8 cellular contexts compared by ENCODE assay signal in the genomic region with DNA sequence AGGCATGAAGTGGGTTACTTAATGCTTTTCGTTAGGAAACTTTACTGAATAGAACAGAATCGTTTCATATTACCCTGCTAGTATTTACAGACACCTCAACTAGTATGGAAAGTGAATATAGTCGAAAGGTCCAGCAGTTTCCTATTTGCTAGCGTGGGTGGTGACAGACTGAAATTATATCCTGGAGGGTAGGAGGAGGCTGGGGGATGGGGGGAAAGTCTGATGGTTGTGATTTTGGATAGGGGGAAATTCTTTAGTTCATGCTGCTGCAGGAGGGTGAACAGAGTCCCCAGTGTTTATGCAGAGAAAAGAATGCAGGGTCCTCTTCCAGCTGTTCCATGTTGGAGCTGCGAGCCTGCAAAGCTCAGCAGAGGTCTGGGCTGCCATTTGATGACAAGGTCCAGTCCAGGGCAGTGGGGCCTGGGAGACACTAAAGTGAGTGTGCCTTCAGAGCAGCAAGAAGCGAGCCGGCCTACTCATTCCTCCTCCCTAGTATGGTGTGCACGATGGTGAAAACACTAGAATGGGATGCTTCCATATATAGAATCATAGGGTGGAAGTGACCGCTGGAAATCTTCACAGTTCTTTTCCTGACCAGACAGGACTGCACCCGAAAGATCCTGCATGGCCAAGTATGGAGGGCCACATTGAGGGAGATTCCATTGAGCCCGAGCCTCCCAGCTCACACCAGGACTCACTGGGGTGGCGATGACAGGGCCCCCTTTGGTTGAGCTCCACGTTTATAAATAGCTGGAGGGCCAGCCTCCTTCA. TPM values are rescaled to one million over a fixed set of nuclear protein-coding genes. Genes with fewer than 3 reads are reported as not detected.
DNase-seq lines count a peak whose midpoint lies in the region; ATAC-seq and TF ChIP-seq lines count a peak whose summit lies in the region.

No MANE protein-coding gene starts in this region.

- H3K9me3 ChIP-seq in H9 (ENCODE audit: control insufficient read depth, low read depth, low read length) (no peaks in the 10 kb centered on the region), ascending aorta (peaks cover 0 to 4% of the 10 kb centered on the region in 2 donors), skeletal muscle satellite cell (replicated peaks; ENCODE audit: low read length) (no peaks in the 10 kb centered on the region)

- no peak overlapping the region for H2BK5ac ChIP-seq in H9 (ENCODE audit: insufficient read length, low read length)

- peak overlapping the region; percentile 99 for H3K4me2 ChIP-seq in H9 (ENCODE audit: insufficient read depth, insufficient read length, low read length)
- peak overlapping the region; percentile 96 for H3K4me2 ChIP-seq in skeletal muscle satellite cell (ENCODE audit: low read length)

- H3K14ac ChIP-seq in H9 (ENCODE audit: insufficient read depth, low read length): no peak overlapping the region

- peaks cover 31% of the 10 kb centered on the region for H3K27me3 Mint-ChIP-seq in H9 (ENCODE audit: low read depth)

- peak overlapping the region; percentile 50 to 87 for H3K4me3 ChIP-seq in ascending aorta
- H3K4me3 ChIP-seq in iPS-11a (ENCODE audit: low read depth, low read length): peak overlapping the region; percentile 4
- peak overlapping the region; percentile 80 for H3K4me3 ChIP-seq in skeletal muscle satellite cell (ENCODE audit: low read length)

- WGBS in H9 (ENCODE audit: extremely low coverage, insufficient read length, low lambda C conversion rate): no CpG with 5 or more reads among the region's 13 CpGs

- H3K4me1 ChIP-seq in H9 (ENCODE audit: insufficient read depth, low read length) (no peaks in the 10 kb centered on the region; the same call in 1 of the 2 replicates), ascending aorta (peaks cover 0 to 33% of the 10 kb centered on the region in 2 donors), skeletal muscle satellite cell (ENCODE audit: control insufficient read depth, insufficient read depth, low read length) (peaks cover 41% of the 10 kb centered on the region)

- no peak overlapping the region for H2AFZ ChIP-seq in H9 (ENCODE audit: low read length)

- H3K4me3 Mint-ChIP-seq in H9: peak overlapping the region; percentile 30 to 57; a peak in 4 of 5 replicates

- H2BK12ac ChIP-seq in H9 (ENCODE audit: insufficient read length, low read depth, low read length): no peak overlapping the region

- no peak for DNase-seq in H9
- DNase-seq in ascending aorta (ENCODE audit: low spot score in 2 of 2): peak in 1 of 2 donors; percentile 79
- no peak for DNase-seq in activated CD8-positive, alpha-beta memory T cell treated with anti-CD3 and anti-CD28 coated beads, Interleukin-2, amount 50 U/mL, for 4 hours
- DNase-seq in NCI-H2171 (lab: John Stamatoyannopoulos, UW): no peak
- DNase-seq in NCI-H2171 treated with DMSO at 0.1 percent for 48 hours (lab: John Stamatoyannopoulos, UW): no peak

- H2BK15ac ChIP-seq in H9 (ENCODE audit: low read depth, low read length): no peak overlapping the region

- H4K20me1 ChIP-seq in H9 (ENCODE audit: control insufficient read depth, insufficient read depth, insufficient read length): no peaks in the 10 kb centered on the region

- H3T11ph ChIP-seq in H9 (ENCODE audit: low read length): no peak overlapping the region

- H3K79me2 ChIP-seq in H9 (ENCODE audit: insufficient read depth, low read length): peaks cover 2% of the 10 kb centered on the region; the same call in 1 of the 2 replicates

- no peak overlapping the region for H4K8ac ChIP-seq in H9 (replicated peaks; ENCODE audit: insufficient read length, low read depth, low read length)

- no peaks in the 10 kb centered on the region; the same call in 1 of the 2 replicates for H3K27me3 ChIP-seq in H9 (ENCODE audit: insufficient read depth, low read length)
- no peaks in the 10 kb centered on the region for H3K27me3 ChIP-seq in ascending aorta
- H3K27me3 ChIP-seq in skeletal muscle satellite cell (ENCODE audit: control insufficient read depth, insufficient read depth, low read length): no peaks in the 10 kb centered on the region

- H3K36me3 Mint-ChIP-seq in H9 (ENCODE audit: insufficient read depth in 1 of 3, low read depth in 3 of 3): peaks cover 0 to 3% (median 0%) of the 10 kb centered on the region in 3 experiments; a peak in 2 of 7 replicates

- no peak overlapping the region for H2BK120ac ChIP-seq in H9 (ENCODE audit: low read depth, low read length, poor library complexity, severe bottlenecking)

- no peak overlapping the region for H3K56ac ChIP-seq in H9 (ENCODE audit: insufficient read length, low read depth, low read length)

- no peak overlapping the region for H3K4ac ChIP-seq in H9 (ENCODE audit: low read depth, low read length)

- H3K79me1 ChIP-seq in H9 (ENCODE audit: insufficient read depth, low read depth, low read length, poor library complexity, severe bottlenecking): no peaks in the 10 kb centered on the region

- H3K27ac Mint-ChIP-seq in H9: no peak overlapping the region; a peak in 1 of 7 replicates

- no peak overlapping the region for H4K5ac ChIP-seq in H9 (ENCODE audit: insufficient read length, low read depth, low read length)

- intact Hi-C loops in ascending aorta (cut with DNase I): no loop called here

- no peak overlapping the region for H3K27ac ChIP-seq in H9 (ENCODE audit: insufficient read length, low read depth, low read length)
- H3K27ac ChIP-seq in ascending aorta: peak overlapping the region; percentile 99 to 100

- H3K36me3 ChIP-seq in ascending aorta (peaks cover 0 to 14% of the 10 kb centered on the region in 2 donors), skeletal muscle satellite cell (ENCODE audit: insufficient read depth, low read length) (peaks cover 25% of the 10 kb centered on the region)

- no peak overlapping the region for H2BK20ac ChIP-seq in H9 (ENCODE audit: low read depth, low read length, poor library complexity, severe bottlenecking)

- H3K9ac ChIP-seq in H9 (ENCODE audit: extremely low read depth, insufficient read length, low read length) (no peak overlapping the region), skeletal muscle satellite cell (ENCODE audit: low read depth, low read length) (peak overlapping the region; percentile 95)

- no peak overlapping the region for H3K18ac ChIP-seq in H9 (ENCODE audit: insufficient read length, low read depth, low read length)

- no peak overlapping the region for H4K91ac ChIP-seq in H9 (ENCODE audit: insufficient read length, low read depth, low read length)

- H3K4me1 Mint-ChIP-seq in H9: peaks cover 17 to 19% of the 10 kb centered on the region in 2 experiments

- H3K9me3 Mint-ChIP-seq in H9: peaks cover 0 to 7% of the 10 kb centered on the region in 2 experiments; a peak in 3 of 5 replicates

- no peak overlapping the region for H2AK5ac ChIP-seq in H9 (ENCODE audit: insufficient read length, low read length)

- peaks cover 21% of the 10 kb centered on the region for H3K23me2 ChIP-seq in H9 (ENCODE audit: insufficient read length, low read depth, low read length, poor library complexity, severe bottlenecking)

- TF ChIP-seq CTCF in H9 (conservative IDR thresholded peaks at IDR 0.05): no peak
- no peak for TF ChIP-seq CTCF in ascending aorta (IDR thresholded peaks at IDR 0.05)

- ATAC-seq in HG03521 (IDR thresholded peaks at IDR 0.05; ENCODE audit: unreplicated experiment): no peak

- H3K23ac ChIP-seq in H9 (ENCODE audit: insufficient read length, low read depth, low read length): no peak overlapping the region

RNA-seq across cellular contexts. Expression of a gene that starts 2.1 kb away (rescaled TPM):
- 9.6 and 9.9 TPM in 2 replicates for total RNA-seq in H9 (2021)
- 66.0 TPM for total RNA-seq in ascending aorta
- total RNA-seq in skeletal muscle satellite cell (2012; rRNA removed): 15.7 and 20.3 TPM in 2 replicates

RNA-seq across cellular contexts. Expression of a gene that starts 59.3 kb away (rescaled TPM):
- 19.1 and 23.5 TPM in 2 replicates for total RNA-seq in H9 (2021)
- total RNA-seq in ascending aorta: 1.2 TPM
- total RNA-seq in skeletal muscle satellite cell (2012; rRNA removed): 9.9 and 11.1 TPM in 2 replicates

Comparison
In these comparisons a context has a peak if more than half of its experiments do, and no peak if none do; other contexts are left out.
1. H3K4me3 ChIP-seq: peak in every context shown above with its lines; median percentile 80 in skeletal muscle satellite cell; 68 in ascending aorta; 4 in iPS-11a.